Comparison of ENCODE assay signal across 1 cellular context in genomic region chr10:88932539-88933256, GRCh38.
A peak's percentile ranks its signal among the peaks of the same experiment; 100 is the strongest.
TF ChIP-seq lines count a peak whose summit lies in the region.

No MANE protein-coding gene starts in this region.

TF ChIP-seq in HEK293, 187 proteins besides CTCF, POLR2A, EP300 and RAD21 (continued from another document and continues in another):
- TF ChIP-seq ZNF692 (tag by site-specific recombination; IDR thresholded peaks at IDR 0.05) (0 out of 2 replicates have a peak, but pooled peaks have one; percentile 23), AEBP2 (tag by site-specific recombination; IDR thresholded peaks at IDR 0.05; ENCODE audit: borderline replicate concordance) (no peak), ZNF704 (tag by site-specific recombination; IDR thresholded peaks at IDR 0.05) (no peak), ZBTB26 (tag by site-specific recombination; optimal IDR thresholded peaks at IDR 0.05) (no peak), ZNF350 (tag by site-specific recombination; IDR thresholded peaks at IDR 0.05) (no peak), ZNF112 (tag by site-specific recombination; IDR thresholded peaks at IDR 0.05) (no peak), ZNF202 (tag by site-specific recombination; IDR thresholded peaks at IDR 0.05; ENCODE audit: borderline replicate concordance) (no peak), GLI4 (tag by site-specific recombination; IDR thresholded peaks at IDR 0.05) (no peak), ZNF148 (tag by site-specific recombination; IDR thresholded peaks at IDR 0.05; ENCODE audit: borderline replicate concordance) (no peak), ZNF302 (tag by site-specific recombination; IDR thresholded peaks at IDR 0.05; ENCODE audit: low read depth) (no peak), ZNF19 (tag by site-specific recombination; IDR thresholded peaks at IDR 0.05; ENCODE audit: low read depth) (no peak), FEZF1 (tag by site-specific recombination; IDR thresholded peaks at IDR 0.05) (no peak), ZFHX2 (tag by site-specific recombination; conservative IDR thresholded peaks at IDR 0.05) (peak; percentile 49), ZNF555 (tag by site-specific recombination; conservative IDR thresholded peaks at IDR 0.05) (no peak), ZSCAN4 (tag by site-specific recombination; IDR thresholded peaks at IDR 0.05) (no peak), ZNF341 (tag by site-specific recombination; IDR thresholded peaks at IDR 0.05; ENCODE audit: low read depth) (peak; percentile 98), ZNF221 (tag by site-specific recombination; IDR thresholded peaks at IDR 0.05; ENCODE audit: borderline replicate concordance) (no peak), ZNF776 (tag by site-specific recombination; IDR thresholded peaks at IDR 0.05; ENCODE audit: borderline replicate concordance) (no peak), PRDM10 (tag by site-specific recombination; IDR thresholded peaks at IDR 0.05) (peak; percentile 39; the same call in 1 of the 2 replicates), ZNF529 (tag by site-specific recombination; IDR thresholded peaks at IDR 0.05; ENCODE audit: insufficient replicate concordance) (no peak), BCL11A (tag by site-specific recombination; IDR thresholded peaks at IDR 0.05; ENCODE audit: low read depth) (no peak), KLF1 (tag by site-specific recombination; IDR thresholded peaks at IDR 0.05) (0 out of 2 replicates have a peak, but pooled peaks have one; percentile 16), ZNF362 (tag by site-specific recombination; IDR thresholded peaks at IDR 0.05) (no peak), OVOL3 (tag by site-specific recombination; IDR thresholded peaks at IDR 0.05) (no peak), KLF8 (tag by site-specific recombination; IDR thresholded peaks at IDR 0.05) (no peak), ZSCAN18 (tag by site-specific recombination; IDR thresholded peaks at IDR 0.05) (no peak), ZNF488 (tag by site-specific recombination; IDR thresholded peaks at IDR 0.05) (no peak), ZNF174 (tag by site-specific recombination; IDR thresholded peaks at IDR 0.05) (no peak), KLF16 (tag by site-specific recombination; IDR thresholded peaks at IDR 0.05) (peak; percentile 43; the same call in 1 of the 2 replicates), ZBTB6 (tag by site-specific recombination; IDR thresholded peaks at IDR 0.05) (no peak), ZNF626 (tag by site-specific recombination; IDR thresholded peaks at IDR 0.05) (no peak), ZSCAN5A (tag by site-specific recombination; IDR thresholded peaks at IDR 0.05) (no peak), ZNF670 (tag by site-specific recombination; IDR thresholded peaks at IDR 0.05; ENCODE audit: low read depth) (no peak), ZNF398 (tag by site-specific recombination; IDR thresholded peaks at IDR 0.05) (no peak), ZNF544 (tag by site-specific recombination; IDR thresholded peaks at IDR 0.05) (no peak), ZNF423 (tag by site-specific recombination; IDR thresholded peaks at IDR 0.05) (no peak)
